In the genomic region with DNA sequence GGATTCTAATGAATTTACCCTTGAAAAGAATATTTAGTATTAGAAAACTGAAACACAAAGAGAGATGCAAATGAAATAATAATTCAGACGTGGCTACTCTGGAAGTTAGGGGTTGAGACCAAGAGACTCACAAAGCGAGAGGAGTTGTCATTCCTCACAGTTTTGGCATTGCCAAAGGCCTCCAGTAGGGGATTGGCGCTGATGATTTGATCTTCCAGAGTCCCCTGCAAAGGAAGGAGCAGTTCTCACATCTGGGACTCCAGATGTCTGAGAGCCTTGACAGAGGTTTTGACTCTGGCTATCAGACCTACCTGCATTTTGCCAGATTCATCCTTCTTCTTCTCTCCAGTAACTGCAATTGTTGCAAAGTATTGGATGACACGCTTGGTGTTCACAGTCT, we compare ENCODE assay signal across 36 cellular contexts. TPM values are rescaled to one million over a fixed set of nuclear protein-coding genes. Genes with fewer than 3 reads are reported as not detected.
"Had no signal": no experiment of that assay in that cellular context is flagged by ENCODE, and none has a peak within 500 bp of the region (broad histone marks: within the 10 kb centered on the region; RNA-seq: fewer than 3 reads in every experiment).

No MANE protein-coding gene starts in this region.

- ATAC-seq: activated T-cell treated with anti-CD3 and anti-CD28 coated beads, Interleukin-2, amount 50 U/mL, for 72 hours; activated T-helper 17 cell treated with anti-CD3 and anti-CD28 coated beads, Interleukin-2, amount 50 U/mL, for 72 hours; Panc1 had no signal

- H3K27me3 Mint-ChIP-seq: activated CD4-positive, alpha-beta memory T cell treated with anti-CD3 and anti-CD28 coated beads, Interleukin-2, amount 10 ng/mL, durations not matched to agents 7 days and 5 days had no signal

- H3K4me3 ChIP-seq: SJCRH30, SK-N-MC had no signal

- H3K36me3 ChIP-seq: brain microvascular endothelial cell, SJCRH30 had no signal

- H3K36me3 Mint-ChIP-seq: activated naive CD8-positive, alpha-beta T cell treated with anti-CD3 and anti-CD28 coated beads for 36 hours had no signal

- H3K9me3 ChIP-seq: SJCRH30 had no signal

- H3K27ac ChIP-seq: brain microvascular endothelial cell, SJCRH30, SK-N-MC, VCaP had no signal

- H3K4me1 Mint-ChIP-seq: activated CD4-positive, alpha-beta memory T cell treated with anti-CD3 and anti-CD28 coated beads, Interleukin-2, amount 10 ng/mL, durations not matched to agents 7 days and 5 days; activated naive CD8-positive, alpha-beta T cell treated with anti-CD3 and anti-CD28 coated beads for 36 hours; activated T-helper 17 cell treated with anti-CD3 and anti-CD28 coated beads, Interleukin-2, amount 50 U/mL, for 72 hours had no signal

- H3K27me3 ChIP-seq: brain microvascular endothelial cell, SJCRH30 had no signal

- H3K9me3 Mint-ChIP-seq: activated CD4-positive, alpha-beta memory T cell treated with anti-CD3 and anti-CD28 coated beads, Interleukin-2, amount 10 ng/mL, durations not matched to agents 7 days and 5 days; activated naive CD8-positive, alpha-beta T cell treated with anti-CD3 and anti-CD28 coated beads for 36 hours; activated T-cell treated with anti-CD3 and anti-CD28 coated beads, Interleukin-2, amount 50 U/mL, for 72 hours; activated T-helper 17 cell treated with anti-CD3 and anti-CD28 coated beads, Interleukin-2, amount 50 U/mL, for 72 hours had no signal

- H3K27ac Mint-ChIP-seq: activated CD4-positive, alpha-beta memory T cell treated with anti-CD3 and anti-CD28 coated beads, Interleukin-2, amount 10 ng/mL, durations not matched to agents 7 days and 5 days; activated naive CD8-positive, alpha-beta T cell treated with anti-CD3 and anti-CD28 coated beads for 36 hours; activated T-cell treated with anti-CD3 and anti-CD28 coated beads, Interleukin-2, amount 50 U/mL, for 72 hours; activated T-helper 17 cell treated with anti-CD3 and anti-CD28 coated beads, Interleukin-2, amount 50 U/mL, for 72 hours had no signal

- H3K4me3 Mint-ChIP-seq: activated CD4-positive, alpha-beta memory T cell treated with anti-CD3 and anti-CD28 coated beads, Interleukin-2, amount 10 ng/mL, durations not matched to agents 7 days and 5 days; activated naive CD8-positive, alpha-beta T cell treated with anti-CD3 and anti-CD28 coated beads for 36 hours; activated T-cell treated with anti-CD3 and anti-CD28 coated beads, Interleukin-2, amount 50 U/mL, for 72 hours; activated T-helper 17 cell treated with anti-CD3 and anti-CD28 coated beads, Interleukin-2, amount 50 U/mL, for 72 hours had no signal

- DNase-seq: activated CD4-positive, alpha-beta memory T cell treated with anti-CD3 and anti-CD28 coated beads, Interleukin-2, amount 10 ng/mL, durations not matched to agents 7 days and 5 days; activated CD4-positive, alpha-beta T cell treated with anti-CD3 and anti-CD28 coated beads for 1 hour; activated CD4-positive, alpha-beta T cell treated with anti-CD3 and anti-CD28 coated beads for 48 hours; activated CD4-positive, CD25-positive, alpha-beta regulatory T cell; activated effector memory CD4-positive, alpha-beta T cell treated with anti-CD3 and anti-CD28 coated beads, Interleukin-2, amount 50 U/mL, for 16 hours; activated naive CD4-positive, alpha-beta T cell; activated naive CD4-positive, alpha-beta T cell treated with anti-CD3 and anti-CD28 coated beads, Interleukin-2, amount 50 U/mL, for 16 hours; activated naive CD8-positive, alpha-beta T cell treated with anti-CD3 and anti-CD28 coated beads for 36 hours; activated T-cell treated with anti-CD3 and anti-CD28 coated beads, Interleukin-2, amount 50 U/mL, for 1 hour; activated T-cell treated with anti-CD3 and anti-CD28 coated beads, Interleukin-2, amount 50 U/mL, for 72 hours; amniotic stem cell; aorta; brain microvascular endothelial cell; central memory CD4-positive, alpha-beta T cell; NCI-H1105; NCI-H1417 treated with DMSO at 0.1 percent for 48 hours; NCI-H187 treated with DMSO at 0.1 percent for 48 hours; NCI-H2081; NCI-H2171 treated with DMSO at 0.1 percent for 48 hours; NCI-H2227 treated with DMSO at 0.1 percent for 48 hours; NCI-H446; NCI-H524; NCI-H69; NCI-H82; SHP77; SJCRH30; T-helper 1 cell; T-helper 2 cell; T-helper 9 cell had no signal

RNA-seq across cellular contexts. Expression of a gene that starts 6.6 kb away (rescaled TPM):
- total RNA-seq: activated CD4-positive, alpha-beta memory T cell treated with anti-CD3 and anti-CD28 coated beads, Interleukin-2, amount 10 ng/mL, durations not matched to agents 7 days and 5 days; activated CD8-positive, alpha-beta memory T cell treated with anti-CD3 and anti-CD28 coated beads for 36 hours; activated naive CD8-positive, alpha-beta T cell treated with anti-CD3 and anti-CD28 coated beads for 36 hours; activated T-cell treated with anti-CD3 and anti-CD28 coated beads, Interleukin-2, amount 50 U/mL, for 72 hours; activated T-helper 17 cell treated with anti-CD3 and anti-CD28 coated beads, Interleukin-2, amount 50 U/mL, for 72 hours; aorta; M059J; RPMI7951 had no signal

RNA-seq across cellular contexts. Expression of a gene that starts 42.4 kb away (rescaled TPM):
- total RNA-seq: activated CD4-positive, alpha-beta memory T cell treated with anti-CD3 and anti-CD28 coated beads, Interleukin-2, amount 10 ng/mL, durations not matched to agents 7 days and 5 days; activated CD8-positive, alpha-beta memory T cell treated with anti-CD3 and anti-CD28 coated beads for 36 hours; activated naive CD8-positive, alpha-beta T cell treated with anti-CD3 and anti-CD28 coated beads for 36 hours; activated T-cell treated with anti-CD3 and anti-CD28 coated beads, Interleukin-2, amount 50 U/mL, for 72 hours; activated T-helper 17 cell treated with anti-CD3 and anti-CD28 coated beads, Interleukin-2, amount 50 U/mL, for 72 hours; aorta; M059J; RPMI7951 had no signal

RNA-seq across cellular contexts. Expression of a gene that starts 54.2 kb away (rescaled TPM):
- total RNA-seq: activated CD4-positive, alpha-beta memory T cell treated with anti-CD3 and anti-CD28 coated beads, Interleukin-2, amount 10 ng/mL, durations not matched to agents 7 days and 5 days; activated CD8-positive, alpha-beta memory T cell treated with anti-CD3 and anti-CD28 coated beads for 36 hours; activated naive CD8-positive, alpha-beta T cell treated with anti-CD3 and anti-CD28 coated beads for 36 hours; activated T-cell treated with anti-CD3 and anti-CD28 coated beads, Interleukin-2, amount 50 U/mL, for 72 hours; activated T-helper 17 cell treated with anti-CD3 and anti-CD28 coated beads, Interleukin-2, amount 50 U/mL, for 72 hours; aorta; M059J; RPMI7951; SJCRH30 had no signal
